ENCODE assay signal across 1 cellular context in the genomic region with DNA sequence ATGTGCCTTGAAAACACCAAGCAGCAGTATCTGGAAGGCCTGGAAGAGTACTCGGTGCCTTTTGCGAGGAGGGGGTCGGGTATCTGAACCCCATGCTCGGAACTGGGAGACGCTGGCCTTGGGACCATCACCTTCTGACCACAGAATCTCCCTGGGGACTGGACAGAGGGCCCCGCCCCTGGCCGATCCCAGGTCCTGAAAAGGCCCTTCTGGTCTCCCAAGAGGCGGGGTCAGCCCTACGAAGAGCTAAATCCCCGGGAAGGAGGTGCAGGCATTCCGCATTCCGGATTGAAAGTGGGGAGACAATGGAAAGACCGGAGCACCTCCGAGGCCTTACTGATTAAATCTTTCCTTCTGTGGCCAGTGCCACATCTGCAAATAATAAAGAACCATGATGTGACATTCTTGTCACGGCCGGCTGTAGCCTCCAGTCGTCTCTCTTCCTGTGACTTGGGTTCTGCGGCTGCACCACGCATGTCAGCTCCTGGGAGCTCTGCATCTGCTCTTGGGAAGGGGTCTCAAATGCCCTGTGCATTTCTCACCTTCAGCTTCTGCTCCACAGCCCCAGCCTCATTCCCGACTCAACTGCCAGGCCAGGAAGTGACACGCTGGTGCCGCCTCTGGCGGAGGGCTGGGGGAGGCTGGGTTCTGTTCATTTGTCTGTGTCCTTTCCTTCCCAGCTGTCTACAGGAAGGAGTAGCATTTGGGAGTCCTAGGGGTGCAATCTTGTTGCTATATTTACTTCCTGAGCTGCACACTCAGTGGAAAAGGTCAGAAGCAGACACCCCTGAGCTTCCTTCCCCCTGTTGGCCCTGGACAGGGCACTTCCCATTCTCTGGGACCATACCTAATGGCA.
TF ChIP-seq lines count a peak whose summit lies in the region.

No MANE protein-coding gene starts in this region.

TF ChIP-seq in GM23338, 12 proteins besides CTCF, POLR2A, EP300 and RAD21 (continued from another document):
- TF ChIP-seq, protein P1, sequence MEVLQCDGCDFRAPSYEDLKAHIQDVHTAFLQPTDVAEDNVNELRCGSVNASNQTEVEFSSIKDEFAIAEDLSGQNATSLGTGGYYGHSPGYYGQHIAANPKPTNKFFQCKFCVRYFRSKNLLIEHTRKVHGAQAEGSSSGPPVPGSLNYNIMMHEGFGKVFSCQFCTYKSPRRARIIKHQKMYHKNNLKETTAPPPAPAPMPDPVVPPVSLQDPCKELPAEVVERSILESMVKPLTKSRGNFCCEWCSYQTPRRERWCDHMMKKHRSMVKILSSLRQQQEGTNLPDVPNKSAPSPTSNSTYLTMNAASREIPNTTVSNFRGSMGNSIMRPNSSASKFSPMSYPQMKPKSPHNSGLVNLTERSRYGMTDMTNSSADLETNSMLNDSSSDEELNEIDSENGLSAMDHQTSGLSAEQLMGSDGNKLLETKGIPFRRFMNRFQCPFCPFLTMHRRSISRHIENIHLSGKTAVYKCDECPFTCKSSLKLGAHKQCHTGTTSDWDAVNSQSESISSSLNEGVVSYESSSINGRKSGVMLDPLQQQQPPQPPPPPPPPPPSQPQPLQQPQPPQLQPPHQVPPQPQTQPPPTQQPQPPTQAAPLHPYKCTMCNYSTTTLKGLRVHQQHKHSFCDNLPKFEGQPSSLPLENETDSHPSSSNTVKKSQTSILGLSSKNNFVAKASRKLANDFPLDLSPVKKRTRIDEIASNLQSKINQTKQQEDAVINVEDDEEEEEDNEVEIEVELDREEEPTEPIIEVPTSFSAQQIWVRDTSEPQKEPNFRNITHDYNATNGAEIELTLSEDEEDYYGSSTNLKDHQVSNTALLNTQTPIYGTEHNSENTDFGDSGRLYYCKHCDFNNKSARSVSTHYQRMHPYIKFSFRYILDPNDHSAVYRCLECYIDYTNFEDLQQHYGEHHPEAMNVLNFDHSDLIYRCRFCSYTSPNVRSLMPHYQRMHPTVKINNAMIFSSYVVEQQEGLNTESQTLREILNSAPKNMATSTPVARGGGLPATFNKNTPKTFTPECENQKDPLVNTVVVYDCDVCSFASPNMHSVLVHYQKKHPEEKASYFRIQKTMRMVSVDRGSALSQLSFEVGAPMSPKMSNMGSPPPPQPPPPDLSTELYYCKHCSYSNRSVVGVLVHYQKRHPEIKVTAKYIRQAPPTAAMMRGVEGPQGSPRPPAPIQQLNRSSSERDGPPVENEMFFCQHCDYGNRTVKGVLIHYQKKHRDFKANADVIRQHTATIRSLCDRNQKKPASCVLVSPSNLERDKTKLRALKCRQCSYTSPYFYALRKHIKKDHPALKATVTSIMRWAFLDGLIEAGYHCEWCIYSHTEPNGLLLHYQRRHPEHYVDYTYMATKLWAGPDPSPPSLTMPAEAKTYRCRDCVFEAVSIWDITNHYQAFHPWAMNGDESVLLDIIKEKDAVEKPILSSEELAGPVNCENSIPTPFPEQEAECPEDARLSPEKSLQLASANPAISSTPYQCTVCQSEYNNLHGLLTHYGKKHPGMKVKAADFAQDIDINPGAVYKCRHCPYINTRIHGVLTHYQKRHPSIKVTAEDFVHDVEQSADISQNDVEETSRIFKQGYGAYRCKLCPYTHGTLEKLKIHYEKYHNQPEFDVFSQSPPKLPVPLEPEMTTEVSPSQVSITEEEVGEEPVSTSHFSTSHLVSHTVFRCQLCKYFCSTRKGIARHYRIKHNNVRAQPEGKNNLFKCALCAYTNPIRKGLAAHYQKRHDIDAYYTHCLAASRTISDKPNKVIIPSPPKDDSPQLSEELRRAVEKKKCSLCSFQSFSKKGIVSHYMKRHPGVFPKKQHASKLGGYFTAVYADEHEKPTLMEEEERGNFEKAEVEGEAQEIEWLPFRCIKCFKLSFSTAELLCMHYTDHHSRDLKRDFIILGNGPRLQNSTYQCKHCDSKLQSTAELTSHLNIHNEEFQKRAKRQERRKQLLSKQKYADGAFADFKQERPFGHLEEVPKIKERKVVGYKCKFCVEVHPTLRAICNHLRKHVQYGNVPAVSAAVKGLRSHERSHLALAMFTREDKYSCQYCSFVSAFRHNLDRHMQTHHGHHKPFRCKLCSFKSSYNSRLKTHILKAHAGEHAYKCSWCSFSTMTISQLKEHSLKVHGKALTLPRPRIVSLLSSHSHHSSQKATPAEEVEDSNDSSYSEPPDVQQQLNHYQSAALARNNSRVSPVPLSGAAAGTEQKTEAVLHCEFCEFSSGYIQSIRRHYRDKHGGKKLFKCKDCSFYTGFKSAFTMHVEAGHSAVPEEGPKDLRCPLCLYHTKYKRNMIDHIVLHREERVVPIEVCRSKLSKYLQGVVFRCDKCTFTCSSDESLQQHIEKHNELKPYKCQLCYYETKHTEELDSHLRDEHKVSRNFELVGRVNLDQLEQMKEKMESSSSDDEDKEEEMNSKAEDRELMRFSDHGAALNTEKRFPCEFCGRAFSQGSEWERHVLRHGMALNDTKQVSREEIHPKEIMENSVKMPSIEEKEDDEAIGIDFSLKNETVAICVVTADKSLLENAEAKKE (CRISPR knock-in tag; IDR thresholded peaks at IDR 0.05): no peak
- TF ChIP-seq ZNF331 (CRISPR knock-in tag; IDR thresholded peaks at IDR 0.05; ENCODE audit: low read depth) (no peak), ZNF114 (CRISPR knock-in tag; IDR thresholded peaks at IDR 0.05) (no peak)
